10 cellular contexts compared by ENCODE assay signal in the genomic region with DNA sequence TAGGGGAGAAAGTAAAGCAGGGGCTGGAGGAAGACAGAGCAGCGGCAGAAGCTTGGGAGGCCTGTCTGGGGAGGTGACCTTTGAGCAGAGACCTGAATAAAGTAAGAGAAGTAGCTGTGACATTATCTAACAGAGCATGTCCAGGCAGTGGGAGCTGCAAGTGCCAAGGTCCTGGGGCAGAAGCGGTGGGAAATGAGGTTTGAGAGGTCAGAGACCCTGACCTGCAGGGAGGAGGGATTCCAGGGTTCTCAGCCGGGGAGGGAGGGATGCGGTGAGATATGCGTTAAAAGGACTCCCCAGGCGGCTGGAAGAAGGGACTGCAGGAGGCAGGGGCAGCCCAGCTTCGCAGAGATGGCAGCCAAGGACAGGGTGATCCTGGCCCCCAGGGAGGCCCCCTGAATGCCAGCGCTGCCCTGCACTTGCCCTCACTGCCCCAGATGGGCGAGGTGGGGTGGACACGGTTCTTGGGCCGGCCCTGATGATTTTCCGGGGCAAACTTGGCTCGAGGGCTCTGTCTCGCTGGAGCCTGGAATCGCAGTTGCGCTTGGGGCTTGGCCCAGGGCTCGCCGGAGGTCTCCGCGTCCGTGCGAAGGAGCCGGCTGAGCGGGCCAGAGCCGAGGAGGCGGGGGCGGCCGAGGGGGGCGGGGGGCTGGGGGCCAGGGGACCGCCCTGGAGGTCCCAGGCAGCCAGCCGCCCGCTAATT. TPM values are rescaled to one million over a fixed set of nuclear protein-coding genes. Genes with fewer than 3 reads are reported as not detected.
DNase-seq lines count a peak whose midpoint lies in the region; ATAC-seq and TF ChIP-seq lines count a peak whose summit lies in the region.
"Had no signal": no experiment of that assay in that cellular context is flagged by ENCODE, and none has a peak within 500 bp of the region (broad histone marks: within the 10 kb centered on the region; RNA-seq: fewer than 3 reads in every experiment).

No MANE protein-coding gene starts in this region.

- H3K9ac ChIP-seq in mesendoderm (ENCODE audit: low read length): peak overlapping the region; percentile 51

- no peaks in the 10 kb centered on the region for H3K9me3 Mint-ChIP-seq in Caco-2 (ENCODE audit: unreplicated experiment)
- no peaks in the 10 kb centered on the region for H3K9me3 Mint-ChIP-seq in brain

- H3K9me3 ChIP-seq in Caco-2: no peaks in the 10 kb centered on the region

- H3K79me2 ChIP-seq in mesendoderm (ENCODE audit: control insufficient read depth, insufficient read depth, low read length): no peaks in the 10 kb centered on the region

- H3K27ac Mint-ChIP-seq in Caco-2 (ENCODE audit: unreplicated experiment) (no peak overlapping the region), brain (peak overlapping the region in 1 of 5 experiments; percentile 44)

- no peaks in the 10 kb centered on the region for H3K36me3 Mint-ChIP-seq in Caco-2 (ENCODE audit: insufficient read depth, unreplicated experiment)
- H3K36me3 Mint-ChIP-seq in brain: no peaks in the 10 kb centered on the region

- POLR2A ChIA-PET in Caco-2 (lab: Charles Lee): interaction anchor here (0.6 kb wide), 1 partner anchor 14 kb away, joined by 3 read pairs; no protein-coding TSS in a partner anchor

- H3K36me3 ChIP-seq in Caco-2 (ENCODE audit: control insufficient read depth, insufficient read depth, low read length) (no peaks in the 10 kb centered on the region), mesendoderm (ENCODE audit: control insufficient read depth, insufficient read depth, low read length) (no peaks in the 10 kb centered on the region)

- H3K4me3 Mint-ChIP-seq in Caco-2 (ENCODE audit: unreplicated experiment) (peak overlapping the region; percentile 17), brain (peak overlapping the region in 3 of 5 experiments; percentile 48 to 70 (median 66))

- peak overlapping the region; percentile 22 for H3K18ac ChIP-seq in mesendoderm (ENCODE audit: low read length)

- H3K23ac ChIP-seq in mesendoderm (ENCODE audit: low read length): no peak overlapping the region

- no peaks in the 10 kb centered on the region for H3K79me1 ChIP-seq in mesendoderm (ENCODE audit: low read length)

- no peak overlapping the region for H2AK5ac ChIP-seq in mesendoderm (ENCODE audit: low read length)

- H3K4me3 ChIP-seq in Caco-2 (ENCODE audit: low read depth, low read length): no peak overlapping the region
- H3K4me3 ChIP-seq in mesendoderm (ENCODE audit: low read length): no peak overlapping the region

- peak overlapping the region; percentile 77 for H3K56ac ChIP-seq in mesendoderm (ENCODE audit: low read length)

- H3K27ac ChIP-seq in mesendoderm (ENCODE audit: low read depth, low read length): no peak overlapping the region

- H3K27me3 ChIP-seq in Caco-2 (replicated peaks; ENCODE audit: control insufficient read depth, insufficient read depth, low read length): peaks cover 6% of the 10 kb centered on the region
- H3K27me3 ChIP-seq in mesendoderm (ENCODE audit: insufficient read depth, low read length, poor library complexity): peaks cover 23% of the 10 kb centered on the region

- no peak for ATAC-seq in GM18870 (IDR thresholded peaks at IDR 0.05; ENCODE audit: unreplicated experiment)
- ATAC-seq in HG03432 (IDR thresholded peaks at IDR 0.05; ENCODE audit: unreplicated experiment): no peak
- ATAC-seq in esophagus mucosa: no peak

- H3K4ac ChIP-seq in mesendoderm (ENCODE audit: low read depth, low read length): no peak overlapping the region

- TF ChIP-seq CTCF in Caco-2 (IDR thresholded peaks at IDR 0.05; ENCODE audit: insufficient read depth in 1 of 2, low read depth in 1 of 2, low read length in 1 of 2, severe bottlenecking in 1 of 2, unreplicated experiment in 1 of 2): peak in 1 of 2 experiments; percentile 10
- TF ChIP-seq CTCF in brain (conservative IDR thresholded peaks at IDR 0.05): peak in 1 of 2 experiments; percentile 38

- H4K8ac ChIP-seq in mesendoderm (ENCODE audit: low read depth, low read length): no peak overlapping the region

- DNase-seq in Caco-2: peak in 1 of 2 experiments; percentile 34
- peak; percentile 37 to 38 for DNase-seq in Kasumi-1 (lab: John Stamatoyannopoulos, UW)
- peak; percentile 70 for DNase-seq in mesendoderm
- no peak for DNase-seq in putamen (ENCODE audit: low spot score)
- DNase-seq: NCI-H2081 treated with DMSO at 0.1 percent for 48 hours had no signal

- H3K4me1 ChIP-seq in Caco-2 (peaks cover 8% of the 10 kb centered on the region; the same call in 1 of the 2 replicates), mesendoderm (ENCODE audit: control insufficient read depth, low read depth, low read length) (peaks cover 2% of the 10 kb centered on the region)

- H2BK15ac ChIP-seq in mesendoderm (replicated peaks; ENCODE audit: low read depth): no peak overlapping the region

- peak overlapping the region; percentile 26 for H3K4me2 ChIP-seq in mesendoderm (ENCODE audit: low read length)

- intact Hi-C loops in Caco-2 (cut with micrococcal nuclease; ENCODE audit: unreplicated experiment): no loop called here

- WGBS in mesendoderm (ENCODE audit: extremely low coverage, insufficient coverage, low lambda C conversion rate): no CpG with 5 or more reads among the region's 32 CpGs

- H3K4me1 Mint-ChIP-seq in Caco-2 (ENCODE audit: low read depth, unreplicated experiment): peaks cover 9% of the 10 kb centered on the region
- peaks cover 20% of the 10 kb centered on the region for H3K4me1 Mint-ChIP-seq in brain

- H2BK5ac ChIP-seq in mesendoderm (ENCODE audit: low read length): no peak overlapping the region

- no TSS peak for BruUV-seq in Caco-2 (replicated peaks; lab: Mats Ljungman, UMichigan)

- H4K5ac ChIP-seq in mesendoderm (ENCODE audit: low read length): no peak overlapping the region

- H3K27me3 Mint-ChIP-seq in Caco-2 (ENCODE audit: insufficient read depth, unreplicated experiment) (peaks cover 15% of the 10 kb centered on the region), brain (peaks cover 83% of the 10 kb centered on the region)

- CTCF ChIA-PET in Caco-2 (lab: Charles Lee): interaction anchor here (0.9 kb wide), 1 partner anchor 14 kb away, joined by 3 read pairs; the partner anchor contains the start of gene REX1BD

- no peak overlapping the region for H2BK120ac ChIP-seq in mesendoderm (ENCODE audit: low read depth, low read length)

RNA-seq across cellular contexts. Expression of gene CRLF1, which starts 3.2 kb away (rescaled TPM):
- total RNA-seq in Caco-2 (2022) (0.61 and 2.6 TPM in 2 replicates), esophagus mucosa (7.9 TPM)
- polyA plus RNA-seq in brain (ENCODE audit: insufficient read depth, low read depth, low replicate concordance): 22.2 TPM
- polyA plus RNA-seq in mesendoderm (2013, experiment 1 of 2): 17.2 TPM
- 16.7 TPM for polyA plus RNA-seq in mesendoderm (2013, experiment 2 of 2)

RNA-seq across cellular contexts. Expression of gene TMEM59L, which starts 9.3 kb away (rescaled TPM):
- total RNA-seq in Caco-2 (2022) (0.25 TPM in 1 of 2 replicates, not detected in the other), esophagus mucosa (0.28 TPM)
- 124 TPM for polyA plus RNA-seq in brain (ENCODE audit: insufficient read depth, low read depth, low replicate concordance)
- polyA plus RNA-seq in mesendoderm (2013, experiment 1 of 2): 3.9 TPM
- polyA plus RNA-seq in mesendoderm (2013, experiment 2 of 2): 3.6 TPM
- total RNA-seq: mononuclear cell had no signal

RNA-seq across cellular contexts. Expression of gene REX1BD, which starts 14.8 kb away (rescaled TPM):
- total RNA-seq in Caco-2 (2022): 44.8 and 48.3 TPM in 2 replicates
- 32.9 TPM for polyA plus RNA-seq in brain (ENCODE audit: insufficient read depth, low read depth, low replicate concordance)
- polyA plus RNA-seq in mesendoderm (2013, experiment 1 of 2): 86.9 TPM
- 82.8 TPM for polyA plus RNA-seq in mesendoderm (2013, experiment 2 of 2)
- total RNA-seq in esophagus mucosa: 41.3 TPM

RNA-seq across cellular contexts. Expression of gene UBA52, which starts 31.7 kb away (rescaled TPM):
- 1,276 and 1,389 TPM in 2 replicates for total RNA-seq in Caco-2 (2022)
- 1,684 TPM for polyA plus RNA-seq in brain (ENCODE audit: insufficient read depth, low read depth, low replicate concordance)
- polyA plus RNA-seq in mesendoderm (2013, experiment 1 of 2): 1,632 TPM
- 1,662 TPM for polyA plus RNA-seq in mesendoderm (2013, experiment 2 of 2)
- total RNA-seq in esophagus mucosa: 1,224 TPM

RNA-seq across cellular contexts. Expression of gene KLHL26, which starts 33.4 kb away (rescaled TPM):
- total RNA-seq in Caco-2 (2022): 7.9 and 9.8 TPM in 2 replicates
- 10.9 TPM for polyA plus RNA-seq in brain (ENCODE audit: insufficient read depth, low read depth, low replicate concordance)
- polyA plus RNA-seq in mesendoderm (2013, experiment 1 of 2): 2.7 TPM
- 2.7 TPM for polyA plus RNA-seq in mesendoderm (2013, experiment 2 of 2)
- 5.6 TPM for total RNA-seq in esophagus mucosa
